Comparison of ENCODE assay signal across 9 cellular contexts in genomic region chr17:9928601-9929341, GRCh38. TPM values are rescaled to one million over a fixed set of nuclear protein-coding genes. Genes with fewer than 3 reads are reported as not detected.
DNase-seq lines count a peak whose midpoint lies in the region; ATAC-seq and TF ChIP-seq lines count a peak whose summit lies in the region.
"Had no signal": no experiment of that assay in that cellular context is flagged by ENCODE, and none has a peak within 500 bp of the region (broad histone marks: within the 10 kb centered on the region; RNA-seq: fewer than 3 reads in every experiment).

No MANE protein-coding gene starts in this region.

- no peak overlapping the region for H3K27ac Mint-ChIP-seq in endothelial cell (ENCODE audit: unreplicated experiment)
- peak overlapping the region; percentile 39 for H3K27ac Mint-ChIP-seq in osteocyte (ENCODE audit: unreplicated experiment)
- H3K27ac Mint-ChIP-seq: T-helper 1 cell treated with Interleukin-12 subunit alpha and Interleukin-12 subunit beta and Interleukin-4 antibody, amounts not matched to agents 30 μg/mL and 1 μg/mL, for 36 hours had no signal

- no peaks in the 10 kb centered on the region for H3K4me1 Mint-ChIP-seq in endothelial cell (ENCODE audit: unreplicated experiment)
- peaks cover 12% of the 10 kb centered on the region for H3K4me1 Mint-ChIP-seq in osteocyte (ENCODE audit: unreplicated experiment)

- DNase-seq in GM03348 (ENCODE audit: low spot score), result peak; percentile 75
- DNase-seq in NCI-H69 (lab: John Stamatoyannopoulos, UW), result peak; percentile 4
- DNase-seq in endothelial cell (ENCODE audit: low spot score), result peak; percentile 59
- no peak for DNase-seq in osteocyte (ENCODE audit: extremely low spot score, unreplicated experiment)
- no peak for DNase-seq in medulla oblongata (ENCODE audit: extremely low spot score)

- TF ChIP-seq CTCF in endothelial cell (IDR thresholded peaks at IDR 0.05; ENCODE audit: unreplicated experiment) (peak; percentile 58), osteocyte (IDR thresholded peaks at IDR 0.05) (peak; percentile 73)

- H3K9me3 Mint-ChIP-seq in endothelial cell (ENCODE audit: unreplicated experiment) (no peaks in the 10 kb centered on the region), osteocyte (ENCODE audit: unreplicated experiment) (no peaks in the 10 kb centered on the region)
- H3K9me3 Mint-ChIP-seq: T-helper 1 cell treated with Interleukin-12 subunit alpha and Interleukin-12 subunit beta and Interleukin-4 antibody, amounts not matched to agents 30 μg/mL and 1 μg/mL, for 36 hours had no signal

- H3K36me3 Mint-ChIP-seq in endothelial cell (ENCODE audit: low read depth, unreplicated experiment) (no peaks in the 10 kb centered on the region), osteocyte (ENCODE audit: unreplicated experiment) (peaks cover 2% of the 10 kb centered on the region)

- ATAC-seq in GM18519 (IDR thresholded peaks at IDR 0.05; ENCODE audit: low FRiP score, unreplicated experiment) (no peak), HG02763 (IDR thresholded peaks at IDR 0.05; ENCODE audit: unreplicated experiment) (no peak), GM18907 (IDR thresholded peaks at IDR 0.05; ENCODE audit: unreplicated experiment) (no peak)

- H3K4me3 Mint-ChIP-seq in endothelial cell (ENCODE audit: unreplicated experiment) (no peak overlapping the region), osteocyte (ENCODE audit: unreplicated experiment) (no peak overlapping the region)
- H3K4me3 Mint-ChIP-seq: T-helper 1 cell treated with Interleukin-12 subunit alpha and Interleukin-12 subunit beta and Interleukin-4 antibody, amounts not matched to agents 30 μg/mL and 1 μg/mL, for 36 hours had no signal

- H3K27me3 Mint-ChIP-seq in endothelial cell (ENCODE audit: unreplicated experiment), result peaks cover under 1% of the 10 kb centered on the region
- peaks cover 21% of the 10 kb centered on the region for H3K27me3 Mint-ChIP-seq in osteocyte (ENCODE audit: unreplicated experiment)

RNA-seq across cellular contexts. Expression of gene RCVRN, which starts 23.7 kb away (rescaled TPM):
- total RNA-seq in endothelial cell (ENCODE audit: unreplicated experiment) (not detected), osteocyte (0.34 TPM in 1 of 2 replicates, not detected in the other)

Comparison
In these comparisons a context has a peak if more than half of its experiments do, and no peak if none do; other contexts are left out.
1. DNase-seq: peak in GM03348 (single experiment), NCI-H69 (single experiment) and endothelial cell (single experiment); none in osteocyte (single experiment) and medulla oblongata (single experiment).